In genomic region chr1:235129774-235130570, GRCh38 we compare ENCODE assay signal across 12 cellular contexts. TPM values are rescaled to one million over a fixed set of nuclear protein-coding genes. Genes with fewer than 3 reads are reported as not detected.
A peak's percentile ranks its signal among the peaks of the same experiment; 100 is the strongest.
DNase-seq lines count a peak whose midpoint lies in the region; ATAC-seq and TF ChIP-seq lines count a peak whose summit lies in the region.
"Had no signal": no experiment of that assay in that cellular context is flagged by ENCODE, and none has a peak within 500 bp of the region (broad histone marks: within the 10 kb centered on the region; RNA-seq: fewer than 3 reads in every experiment).

No MANE protein-coding gene starts in this region.

- H3K27ac ChIP-seq in CD8-positive, alpha-beta T cell (ENCODE audit: low read depth, low read length) = peak overlapping the region; percentile 92
- peak overlapping the region; percentile 94; the same call in 1 of the 2 replicates for H3K27ac ChIP-seq in HL-60 (replicated peaks)
- peak overlapping the region; percentile 94 for H3K27ac ChIP-seq in naive thymus-derived CD4-positive, alpha-beta T cell (ENCODE audit: low read depth, low read length)
- peak overlapping the region in 1 of 2 donors; percentile 87 for H3K27ac ChIP-seq in testis

- 88 to 89% methylated on average over 4 of the region's 4 CpGs for WGBS in testis, 2 donors

- TF ChIP-seq POLR2A in testis (IDR thresholded peaks at IDR 0.05) = no peak

- H3K36me3 Mint-ChIP-seq in CD8-positive, alpha-beta T cell = peaks cover 59% of the 10 kb centered on the region
- peaks cover 64% of the 10 kb centered on the region for H3K36me3 Mint-ChIP-seq in activated T-helper 2 cell treated with anti-CD3 and anti-CD28 coated beads, Interferon-gamma antibody, Interleukin-2, Interleukin-4, amounts not matched to agents 10 μg/mL and 5 μg/mL and 100 μg/mL, durations not matched to agents 14 hours and 24 hours and 36 hours (ENCODE audit: low read depth)
- H3K36me3 Mint-ChIP-seq in naive thymus-derived CD4-positive, alpha-beta T cell = peaks cover 0 to 21% (median 6%) of the 10 kb centered on the region in 5 donors

- H3K4me1 ChIP-seq in CD8-positive, alpha-beta T cell (ENCODE audit: insufficient read depth, low read length) = peaks cover 24% of the 10 kb centered on the region
- peaks cover 14% of the 10 kb centered on the region in 2 donors for H3K4me1 ChIP-seq in naive thymus-derived CD4-positive, alpha-beta T cell (ENCODE audit: control insufficient read depth in 2 of 2, insufficient read depth in 2 of 2, low read length in 2 of 2)
- H3K4me1 ChIP-seq in testis = peaks cover 6% of the 10 kb centered on the region

- H3K27ac Mint-ChIP-seq in CD8-positive, alpha-beta T cell = peak overlapping the region; percentile 93
- H3K27ac Mint-ChIP-seq in activated T-helper 2 cell treated with anti-CD3 and anti-CD28 coated beads, Interferon-gamma antibody, Interleukin-2, Interleukin-4, amounts not matched to agents 10 μg/mL and 5 μg/mL and 100 μg/mL, durations not matched to agents 14 hours and 24 hours and 36 hours = peak overlapping the region; percentile 97
- peak overlapping the region; percentile 43 to 99 (median 96) for H3K27ac Mint-ChIP-seq in naive thymus-derived CD4-positive, alpha-beta T cell

- no peak for TF ChIP-seq CTCF in CD8-positive, alpha-beta T cell (IDR thresholded peaks at IDR 0.05)
- TF ChIP-seq CTCF in HL-60 (IDR thresholded peaks at IDR 0.05; ENCODE audit: insufficient read depth, low read length) = no peak
- no peak for TF ChIP-seq CTCF in testis (IDR thresholded peaks at IDR 0.05)

- H3K4me3 ChIP-seq in CD8-positive, alpha-beta T cell (ENCODE audit: low read depth, low read length) = no peak overlapping the region
- H3K4me3 ChIP-seq in HL-60 (replicated peaks; ENCODE audit: insufficient read depth, low read length) = no peak overlapping the region
- no peak overlapping the region for H3K4me3 ChIP-seq in naive thymus-derived CD4-positive, alpha-beta T cell (ENCODE audit: low read length)
- no peak overlapping the region for H3K4me3 ChIP-seq in testis

- no peaks in the 10 kb centered on the region for H3K9me3 Mint-ChIP-seq in CD8-positive, alpha-beta T cell
- H3K9me3 Mint-ChIP-seq in activated T-helper 2 cell treated with anti-CD3 and anti-CD28 coated beads, Interferon-gamma antibody, Interleukin-2, Interleukin-4, amounts not matched to agents 10 μg/mL and 5 μg/mL and 100 μg/mL, durations not matched to agents 14 hours and 24 hours and 36 hours = no peaks in the 10 kb centered on the region
- H3K9me3 Mint-ChIP-seq in naive thymus-derived CD4-positive, alpha-beta T cell = peaks cover 0 to 4% (median 0%) of the 10 kb centered on the region in 11 donors

- peaks cover 35% of the 10 kb centered on the region for H3K4me1 Mint-ChIP-seq in CD8-positive, alpha-beta T cell (ENCODE audit: low read depth)
- H3K4me1 Mint-ChIP-seq in activated T-helper 2 cell treated with anti-CD3 and anti-CD28 coated beads, Interferon-gamma antibody, Interleukin-2, Interleukin-4, amounts not matched to agents 10 μg/mL and 5 μg/mL and 100 μg/mL, durations not matched to agents 14 hours and 24 hours and 36 hours (ENCODE audit: low read depth) = peaks cover 28% of the 10 kb centered on the region
- peaks cover 11 to 42% (median 33%) of the 10 kb centered on the region in 7 donors for H3K4me1 Mint-ChIP-seq in naive thymus-derived CD4-positive, alpha-beta T cell

- no peak for ATAC-seq in CD8-positive, alpha-beta T cell
- ATAC-seq in naive thymus-derived CD4-positive, alpha-beta T cell = no peak
- ATAC-seq in GM18909 (IDR thresholded peaks at IDR 0.05; ENCODE audit: poor library complexity, unreplicated experiment) = no peak
- no peak for ATAC-seq in GM21367 (IDR thresholded peaks at IDR 0.05; ENCODE audit: unreplicated experiment)

- H3K27me3 ChIP-seq in CD8-positive, alpha-beta T cell (ENCODE audit: insufficient read depth, low read length) = no peaks in the 10 kb centered on the region
- H3K27me3 ChIP-seq in HL-60 (ENCODE audit: insufficient read depth, poor library complexity, severe bottlenecking) = no peaks in the 10 kb centered on the region
- no peaks in the 10 kb centered on the region for H3K27me3 ChIP-seq in naive thymus-derived CD4-positive, alpha-beta T cell (ENCODE audit: control insufficient read depth in 2 of 2, insufficient read depth in 2 of 2, low read length in 2 of 2)
- H3K27me3 ChIP-seq in testis = no peaks in the 10 kb centered on the region
- H3K27me3 ChIP-seq: brain microvascular endothelial cell had no signal

- H3K9me3 ChIP-seq in CD8-positive, alpha-beta T cell (ENCODE audit: low read length) = no peaks in the 10 kb centered on the region
- no peaks in the 10 kb centered on the region for H3K9me3 ChIP-seq in naive thymus-derived CD4-positive, alpha-beta T cell (ENCODE audit: control insufficient read depth in 2 of 3, low read length in 3 of 3)
- no peaks in the 10 kb centered on the region for H3K9me3 ChIP-seq in testis

- POLR2A ChIA-PET in CD8-positive, alpha-beta T cell (lab: Charles Lee) = interaction anchor here (1.8 kb wide), 1 partner anchor 10 kb away, joined by 6 read pairs; no protein-coding TSS in a partner anchor
- POLR2A ChIA-PET in naive thymus-derived CD4-positive, alpha-beta T cell (lab: Charles Lee) = interaction anchor here (0.6 to 5.5 kb wide), 7 partner anchors 15 to 652 kb away, joined by 3 to 54 read pairs (median 4); partner anchors contain the start of genes B3GALNT2 and RBM34

- H3K27me3 Mint-ChIP-seq in CD8-positive, alpha-beta T cell (ENCODE audit: low read depth) = no peaks in the 10 kb centered on the region
- H3K27me3 Mint-ChIP-seq in activated T-helper 2 cell treated with anti-CD3 and anti-CD28 coated beads, Interferon-gamma antibody, Interleukin-2, Interleukin-4, amounts not matched to agents 10 μg/mL and 5 μg/mL and 100 μg/mL, durations not matched to agents 14 hours and 24 hours and 36 hours (ENCODE audit: low read depth) = no peaks in the 10 kb centered on the region
- no peaks in the 10 kb centered on the region for H3K27me3 Mint-ChIP-seq in naive thymus-derived CD4-positive, alpha-beta T cell

- peak overlapping the region; percentile 88 for H3K4me3 Mint-ChIP-seq in CD8-positive, alpha-beta T cell
- H3K4me3 Mint-ChIP-seq in activated T-helper 2 cell treated with anti-CD3 and anti-CD28 coated beads, Interferon-gamma antibody, Interleukin-2, Interleukin-4, amounts not matched to agents 10 μg/mL and 5 μg/mL and 100 μg/mL, durations not matched to agents 14 hours and 24 hours and 36 hours (ENCODE audit: low read depth) = no peak overlapping the region
- H3K4me3 Mint-ChIP-seq in naive thymus-derived CD4-positive, alpha-beta T cell = peak overlapping the region in 6 of 10 donors; percentile 39 to 99 (median 96)

- CTCF ChIA-PET in CD8-positive, alpha-beta T cell (lab: Charles Lee) = no interaction called here
- CTCF ChIA-PET in naive thymus-derived CD4-positive, alpha-beta T cell (lab: Charles Lee) = interaction anchor here (1.1 kb wide), 1 partner anchor 16 kb away, joined by 4 read pairs; no protein-coding TSS in a partner anchor

- H3K36me3 ChIP-seq in CD8-positive, alpha-beta T cell (ENCODE audit: insufficient read depth, low read length) = peaks cover 7% of the 10 kb centered on the region
- H3K36me3 ChIP-seq in naive thymus-derived CD4-positive, alpha-beta T cell (ENCODE audit: control insufficient read depth in 2 of 3, insufficient read depth in 3 of 3, low read length in 3 of 3) = peaks cover 0 to 9% (median 0%) of the 10 kb centered on the region in 3 experiments
- H3K36me3 ChIP-seq in testis (ENCODE audit: low read depth, missing control alignments) = no peaks in the 10 kb centered on the region

- intact Hi-C loops in CD8-positive, alpha-beta T cell (cut with DNase I, micrococcal nuclease) = loop anchor here in 1 of 2 experiments (1.0 to 5.0 kb wide), 6 partner anchors 25 to 758 kb away; partner anchors contain the start of genes B3GALNT2 and COA6
- intact Hi-C loops in activated T-helper 2 cell treated with anti-CD3 and anti-CD28 coated beads, Interferon-gamma antibody, Interleukin-2, Interleukin-4, amounts not matched to agents 10 μg/mL and 5 μg/mL and 100 μg/mL, durations not matched to agents 14 hours and 24 hours and 36 hours (cut with micrococcal nuclease) = loop anchor here (1.0 kb wide), 1 partner anchor 31 kb away; the partner anchor contains the start of gene RBM34
- intact Hi-C loops in naive thymus-derived CD4-positive, alpha-beta T cell (cut with micrococcal nuclease) = loop anchor here (1.0 to 10.0 kb wide), 3 partner anchors 529 to 1665 kb away; partner anchors contain the start of genes COA6 (in 1 of the 2) and MTR (in 1 of the 2)
- intact Hi-C loops in testis (cut with DNase I; ENCODE audit: low total_unique reads) = no loop called here

- DNase-seq in CD8-positive, alpha-beta T cell = no peak
- DNase-seq in HL-60 (ENCODE audit: low read depth in 1 of 2, low spot score in 1 of 2) (no peak), testis (no peak), iPS-NIHi7 (ENCODE audit: extremely low spot score) (no peak)
- DNase-seq in activated T-helper 2 cell treated with anti-CD3 and anti-CD28 coated beads, Interferon-gamma antibody, Interleukin-2, Interleukin-4, amounts not matched to agents 10 μg/mL and 5 μg/mL and 100 μg/mL, durations not matched to agents 14 hours and 24 hours and 36 hours (ENCODE audit: low spot score) = no peak
- DNase-seq in naive thymus-derived CD4-positive, alpha-beta T cell = no peak
- DNase-seq: brain microvascular endothelial cell; NCI-H1436; NK-92 treated with Interleukin-12 subunit alpha and Interleukin-12 subunit beta, amount 100 ng/mL, for 24 hours; retina had no signal

RNA-seq across cellular contexts. Expression of gene TOMM20, which starts 1.3 kb away (rescaled TPM):
- total RNA-seq in CD8-positive, alpha-beta T cell = 100 to 1,000 TPM; 165 to 166 TPM
- 105 and 118 TPM in 2 replicates for total RNA-seq in activated T-helper 2 cell treated with anti-CD3 and anti-CD28 coated beads, Interferon-gamma antibody, Interleukin-2, Interleukin-4, amounts not matched to agents 10 μg/mL and 5 μg/mL and 100 μg/mL, durations not matched to agents 14 hours and 24 hours and 36 hours
- total RNA-seq in naive thymus-derived CD4-positive, alpha-beta T cell = 100 to 1,000 TPM in 3 of 5 experiments, 10 to 100 TPM in 2; 88.0 to 124 (median 100) TPM
- 10 to 100 TPM; 53.2 to 67.3 TPM for polyA plus RNA-seq in naive thymus-derived CD4-positive, alpha-beta T cell
- 10 to 100 TPM; 74.7 to 80.6 TPM for total RNA-seq in testis
- 113 TPM for polyA plus RNA-seq in testis (ENCODE audit: insufficient read depth, low read depth, low replicate concordance)

RNA-seq across cellular contexts. Expression of gene RBM34, which starts 31.1 kb away (rescaled TPM):
- 100 to 1,000 TPM; 243 to 267 TPM for total RNA-seq in CD8-positive, alpha-beta T cell
- 122 and 125 TPM in 2 replicates for total RNA-seq in activated T-helper 2 cell treated with anti-CD3 and anti-CD28 coated beads, Interferon-gamma antibody, Interleukin-2, Interleukin-4, amounts not matched to agents 10 μg/mL and 5 μg/mL and 100 μg/mL, durations not matched to agents 14 hours and 24 hours and 36 hours
- 100 to 1,000 TPM; 105 to 171 (median 137) TPM for total RNA-seq in naive thymus-derived CD4-positive, alpha-beta T cell
- 10 to 100 TPM; 65.0 to 66.7 TPM for polyA plus RNA-seq in naive thymus-derived CD4-positive, alpha-beta T cell
- 10 to 100 TPM; 48.0 to 62.3 TPM for total RNA-seq in testis
- polyA plus RNA-seq in testis (ENCODE audit: insufficient read depth, low read depth, low replicate concordance) = 61.9 TPM
